ENCODE assay signal across 1 cellular context in genomic region chr3:184562875-184563568, GRCh38.
TF ChIP-seq lines count a peak whose summit lies in the region.

No MANE protein-coding gene starts in this region.

TF ChIP-seq in SK-N-SH treated with all-trans-retinoic acid at 6 μM for 48 hours, 23 proteins besides CTCF, POLR2A, EP300 and RAD21 (continued from another document):
- TF ChIP-seq TSHZ2 (CRISPR knock-in tag; IDR thresholded peaks at IDR 0.05) (no peak), ZNF8 (CRISPR knock-in tag; IDR thresholded peaks at IDR 0.05) (no peak), PPARA (CRISPR knock-in tag; IDR thresholded peaks at IDR 0.05; ENCODE audit: borderline replicate concordance) (no peak)
